1 cellular context compared by ENCODE assay signal in genomic region chr11:60165538-60165937, GRCh38.
TF ChIP-seq lines count a peak whose summit lies in the region.

No MANE protein-coding gene starts in this region.

TF ChIP-seq in GM23338, 12 proteins besides CTCF, POLR2A, EP300 and RAD21 (continued from another document):
- no peak for TF ChIP-seq ZNF462 (CRISPR knock-in tag; IDR thresholded peaks at IDR 0.05)
- TF ChIP-seq JUNB (IDR thresholded peaks at IDR 0.05; ENCODE audit: unreplicated experiment): no peak
- TF ChIP-seq ZNF331 (CRISPR knock-in tag; IDR thresholded peaks at IDR 0.05; ENCODE audit: low read depth): no peak
- TF ChIP-seq POLR2AphosphoS5 (IDR thresholded peaks at IDR 0.05; ENCODE audit: low read depth): no peak
